Comparison of ENCODE assay signal across 8 cellular contexts in genomic region chr22:17120711-17121234, GRCh38. TPM values are rescaled to one million over a fixed set of nuclear protein-coding genes. Genes with fewer than 3 reads are reported as not detected.
DNase-seq lines count a peak whose midpoint lies in the region; ATAC-seq, FAIRE-seq and TF ChIP-seq lines count a peak whose summit lies in the region.

No MANE protein-coding gene starts in this region.

- H2BK12ac ChIP-seq in H1 (ENCODE audit: low read depth, low read length), result no peak overlapping the region
- H2BK12ac ChIP-seq in neuronal stem cell (ENCODE audit: low read length), result no peak overlapping the region

- no peak overlapping the region for H2BK5ac ChIP-seq in H1 (ENCODE audit: low read depth, low read length)
- H2BK5ac ChIP-seq in neuronal stem cell (ENCODE audit: low read length), result no peak overlapping the region

- no peaks in the 10 kb centered on the region for H3K79me2 ChIP-seq in H1 (ENCODE audit: control insufficient read depth in 1 of 2, insufficient read depth in 2 of 2, low read length in 2 of 2)

- H3K56ac ChIP-seq in H1 (replicated peaks; ENCODE audit: insufficient read length, low read depth, low read length), result no peak overlapping the region

- H4K8ac ChIP-seq in H1 (ENCODE audit: extremely low read depth, insufficient read depth, low read length) (peak overlapping the region; percentile 18; the same call in 1 of the 2 replicates), neuronal stem cell (ENCODE audit: low read depth, low read length) (no peak overlapping the region)

- H3K36me3 ChIP-seq in H1 (ENCODE audit: control insufficient read depth in 2 of 4, insufficient read depth in 4 of 4, low read length in 3 of 4), result no peaks in the 10 kb centered on the region
- H3K36me3 ChIP-seq in neuronal stem cell (replicated peaks in 1 of 2; ENCODE audit: control insufficient read depth in 2 of 2, insufficient read depth in 2 of 2, low read length in 2 of 2), result peaks cover 0 to 7% of the 10 kb centered on the region in 2 donors

- peak overlapping the region; percentile 51 to 97 for H3K4me2 ChIP-seq in H1 (ENCODE audit: insufficient read depth in 1 of 2, low read depth in 2 of 2, low read length in 2 of 2)
- peak overlapping the region; percentile 97 for H3K4me2 ChIP-seq in neuronal stem cell (ENCODE audit: insufficient read depth, low read length, poor library complexity, severe bottlenecking)

- H2AK5ac ChIP-seq in H1 (ENCODE audit: low read depth, low read length) (no peak overlapping the region), neuronal stem cell (ENCODE audit: low read depth, low read length) (no peak overlapping the region)

- no peak overlapping the region for H4K5ac ChIP-seq in H1 (ENCODE audit: insufficient read length, low read depth, low read length)

- peaks cover 2 to 7% of the 10 kb centered on the region in 2 experiments for H4K20me1 ChIP-seq in H1 (replicated peaks in 1 of 2; ENCODE audit: control insufficient read depth in 1 of 2, insufficient read depth in 2 of 2, low read length in 2 of 2)

- no peak for FAIRE-seq in H1 (lab: Jason Lieb, UNC)

- no peak overlapping the region for H3K27ac ChIP-seq in H1 (ENCODE audit: low read depth, low read length)
- no peak overlapping the region for H3K27ac ChIP-seq in neuronal stem cell (replicated peaks; ENCODE audit: low read length)

- no peak for TF ChIP-seq RAD21 in H1 (IDR thresholded peaks at IDR 0.05 in 1 of 2, conservative IDR thresholded peaks at IDR 0.05 in 1 of 2; ENCODE audit: low read depth in 2 of 2, low read length in 2 of 2)

- H4K91ac ChIP-seq in H1 (replicated peaks; ENCODE audit: insufficient read length, low read length) (no peak overlapping the region), neuronal stem cell (ENCODE audit: low read depth, low read length, poor library complexity) (no peak overlapping the region)

- TF ChIP-seq CTCF in H1 (IDR thresholded peaks at IDR 0.05; ENCODE audit: control extremely low read depth in 1 of 3, insufficient read depth in 1 of 3, low read depth in 1 of 3, low read length in 3 of 3), result no peak
- TF ChIP-seq CTCF in GM10248 (IDR thresholded peaks at IDR 0.05; ENCODE audit: control extremely low read depth, extremely low read depth, low read depth, missing control alignments), result no peak

- H2BK15ac ChIP-seq in H1 (ENCODE audit: low read length) (no peak overlapping the region), neuronal stem cell (ENCODE audit: low read length) (no peak overlapping the region)

- POLR2A ChIA-PET in H1 (lab: Charles Lee; ENCODE audit: partially characterized antibody), result interaction anchor here (1.6 to 2.3 kb wide), 3 partner anchors 11 to 70 kb away, joined by 4 to 8 read pairs (median 5); no protein-coding TSS in a partner anchor
- POLR2A ChIA-PET in GM10248 (lab: Yijun Ruan, JAX), result no interaction called here

- no peak overlapping the region for H3K14ac ChIP-seq in H1 (ENCODE audit: insufficient read length)
- no peak overlapping the region for H3K14ac ChIP-seq in neuronal stem cell (ENCODE audit: low read length)

- TF ChIP-seq EP300 in H1 (IDR thresholded peaks at IDR 0.05; ENCODE audit: borderline replicate concordance in 1 of 2, low read depth in 2 of 2, low read length in 2 of 2), result no peak

- 0 out of 2 replicates have a peak, but pooled peaks cover 4% of the 10 kb centered on the region for H3K79me1 ChIP-seq in H1 (ENCODE audit: low read depth, low read length)
- H3K79me1 ChIP-seq in neuronal stem cell (ENCODE audit: low read depth, low read length), result peaks cover 4% of the 10 kb centered on the region

- H3K27me3 ChIP-seq in H1 (replicated peaks in 1 of 4; ENCODE audit: control insufficient read depth in 3 of 4, extremely low read depth in 1 of 4, insufficient read depth in 3 of 4, low read length in 3 of 4) (peaks cover 0 to 4% (median 3%) of the 10 kb centered on the region in 4 experiments; a peak in 4 of 7 replicates), neuronal stem cell (ENCODE audit: control insufficient read depth in 3 of 3, insufficient read depth in 3 of 3, low read depth in 1 of 3, low read length in 3 of 3) (peaks cover 0 to 6% (median 0%) of the 10 kb centered on the region in 3 experiments)

- no peak for TF ChIP-seq POLR2A in H1 (IDR thresholded peaks at IDR 0.05; ENCODE audit: control extremely low read depth in 1 of 2, low read depth in 2 of 2, low read length in 2 of 2)

- H3K23ac ChIP-seq in H1 (ENCODE audit: insufficient read length) (no peak overlapping the region), neuronal stem cell (ENCODE audit: low read depth, low read length, poor library complexity) (peak overlapping the region; percentile 47)

- H3K4ac ChIP-seq in H1 (replicated peaks; ENCODE audit: insufficient read length, low read depth, low read length), result no peak overlapping the region
- H3K4ac ChIP-seq in neuronal stem cell (ENCODE audit: low read length), result no peak overlapping the region

- DNase-seq in G401 (ENCODE audit: low spot score) (peak; percentile 23), NCI-H69 (lab: John Stamatoyannopoulos, UW) (peak; percentile 84), H1 (ENCODE audit: low read depth in 1 of 2, low spot score in 2 of 2) (peak in 1 of 2 experiments; percentile 66), neuronal stem cell (ENCODE audit: low spot score) (peak; percentile 59), NCI-H446 (lab: John Stamatoyannopoulos, UW) (no peak), RPMI8226 (no peak), GM10248 (ENCODE audit: extremely low spot score) (no peak)

- H3K4me3 ChIP-seq in H1 (ENCODE audit: extremely low read depth in 1 of 4, insufficient read depth in 2 of 4, low read depth in 3 of 4, low read length in 4 of 4) (peak overlapping the region; percentile 34 to 64 (median 41)), neuronal stem cell (ENCODE audit: low read length in 2 of 2) (peak overlapping the region; percentile 56 to 80)

- H2AFZ ChIP-seq in H1 (ENCODE audit: low read length) (no peak overlapping the region), neuronal stem cell (ENCODE audit: low read length) (peak overlapping the region; percentile 96)

- in situ Hi-C loops in G401 (cut with HindIII; ENCODE audit: low sequenced_read_pairs), result no loop called here

- no peak for ATAC-seq in HG03457 (IDR thresholded peaks at IDR 0.05; ENCODE audit: unreplicated experiment)

- H3K9ac ChIP-seq in H1 (replicated peaks in 1 of 4; ENCODE audit: extremely low read depth in 1 of 4, low read depth in 3 of 4, low read length in 3 of 4) (peak overlapping the region in 1 of 4 experiments; percentile 76; a peak in 1 of 7 replicates), neuronal stem cell (ENCODE audit: low read depth, low read length, poor library complexity) (peak overlapping the region; percentile 93)

- peaks cover 6% of the 10 kb centered on the region; the same call in 1 of the 2 replicates for H3K23me2 ChIP-seq in H1 (ENCODE audit: low read depth, low read length)

- H3K18ac ChIP-seq in H1 (ENCODE audit: extremely low read depth, low read length) (no peak overlapping the region; the same call in 1 of the 2 replicates), neuronal stem cell (ENCODE audit: low read length) (peak overlapping the region; percentile 81)

- no peaks in the 10 kb centered on the region for H3K9me3 ChIP-seq in H1 (ENCODE audit: insufficient read depth in 2 of 2, low read depth in 1 of 2, low read length in 1 of 2)
- no peaks in the 10 kb centered on the region for H3K9me3 ChIP-seq in neuronal stem cell (replicated peaks in 1 of 2; ENCODE audit: control insufficient read depth in 2 of 2, insufficient read depth in 1 of 2, low read depth in 1 of 2, low read length in 2 of 2)

- H3K4me1 ChIP-seq in H1 (replicated peaks in 1 of 4; ENCODE audit: control insufficient read depth in 3 of 4, insufficient read depth in 4 of 4, low read length in 3 of 4), result peaks cover 4 to 17% (median 12%) of the 10 kb centered on the region in 4 experiments
- H3K4me1 ChIP-seq in neuronal stem cell (ENCODE audit: control insufficient read depth in 2 of 2, insufficient read depth in 1 of 2, low read depth in 1 of 2, low read length in 2 of 2), result peaks cover 21% of the 10 kb centered on the region in 2 donors

- CTCF ChIA-PET in H1 (lab: Charles Lee; ENCODE audit: partially characterized antibody), result interaction anchor here (0.6 kb wide), 1 partner anchor 15 kb away, joined by 3 read pairs; no protein-coding TSS in a partner anchor
- CTCF ChIA-PET in GM10248 (lab: Yijun Ruan, JAX), result no interaction called here

- H2BK20ac ChIP-seq in H1 (ENCODE audit: low read length), result no peak overlapping the region

- H2BK120ac ChIP-seq in H1 (replicated peaks; ENCODE audit: low read depth, low read length), result no peak overlapping the region
- no peak overlapping the region for H2BK120ac ChIP-seq in neuronal stem cell (ENCODE audit: low read depth, low read length)

- WGBS in H1 (ENCODE audit: extremely low coverage in 1 of 2, insufficient coverage in 1 of 2, insufficient read length in 1 of 2, insufficient replicate concordance in 2 of 2, low coverage in 1 of 2, low lambda C conversion rate in 2 of 2, missing lambda C conversion rate in 1 of 2), 2 experiments, result 2% methylated on average over 30 of the region's 70 CpGs; no CpG with 5 or more reads in 1 of the 2 experiments
- WGBS in neuronal stem cell (ENCODE audit: extremely low coverage in 2 of 2, insufficient read length in 2 of 2, insufficient replicate concordance in 1 of 2), 2 donors, result no CpG with 5 or more reads among the region's 70 CpGs

RNA-seq across cellular contexts. Expression of gene TMEM121B, which starts 0.4 kb away (rescaled TPM):
- total RNA-seq in G401 (2014; rRNA removed; shearing (Covaris generic)), result 0.74 and 0.75 TPM in 2 replicates
- total RNA-seq in H1 (2021; fragmentation: NEBNext Ultra II Directional; extraction: Animal tissue kit (Norgen Biotek cat#: 25700)), result 6.7 and 6.9 TPM in 2 replicates
- polyA plus RNA-seq in H1 (2011; rRNA removed), result 4.3 and 4.9 TPM in 2 replicates
- polyA plus RNA-seq in H1 (2011; cell fraction: cytosol; rRNA removed), result 2.8 TPM
- 4.8 TPM for polyA plus RNA-seq in H1 (2011; cell fraction: nucleus; rRNA removed)
- 5.9 to 7.5 TPM (median 6.1 TPM) in 4 replicates for polyA plus RNA-seq in H1 (2012, experiment 1 of 2)
- 7.4 TPM for polyA plus RNA-seq in H1 (2012, experiment 2 of 2)
- polyA plus RNA-seq in H1 (2013, experiment 1 of 2), result 7.1 TPM
- polyA plus RNA-seq in H1 (2013, experiment 2 of 2), result 8.0 TPM
- polyA minus RNA-seq in H1 (2011; rRNA and poly(A)+ RNA removed), result 4.7 and 6.0 TPM in 2 replicates
- polyA minus RNA-seq in H1 (2011; cell fraction: cytosol; rRNA and poly(A)+ RNA removed), result 3.7 TPM
- 3.5 TPM for polyA minus RNA-seq in H1 (2011; cell fraction: nucleus; rRNA and poly(A)+ RNA removed)
- 2.6 TPM for polyA plus RNA-seq in neuronal stem cell (2013, experiment 1 of 2)
- 2.7 TPM for polyA plus RNA-seq in neuronal stem cell (2013, experiment 2 of 2)

RNA-seq across cellular contexts. Expression of gene IL17RA, which starts 36.0 kb away (rescaled TPM):
- total RNA-seq in G401 (2014; rRNA removed; shearing (Covaris generic)), result 7.3 TPM in 2 replicates
- total RNA-seq in H1 (2021; fragmentation: NEBNext Ultra II Directional; extraction: Animal tissue kit (Norgen Biotek cat#: 25700)), result 7.1 and 9.9 TPM in 2 replicates
- polyA plus RNA-seq in H1 (2011; rRNA removed), result 5.6 and 9.3 TPM in 2 replicates
- 5.3 TPM for polyA plus RNA-seq in H1 (2011; cell fraction: cytosol; rRNA removed)
- 9.2 TPM for polyA plus RNA-seq in H1 (2011; cell fraction: nucleus; rRNA removed)
- polyA plus RNA-seq in H1 (2012, experiment 1 of 2), result 3.9 to 4.6 TPM (median 4.5 TPM) in 4 replicates
- polyA plus RNA-seq in H1 (2012, experiment 2 of 2), result 4.0 TPM
- 7.6 TPM for polyA plus RNA-seq in H1 (2013, experiment 1 of 2)
- 7.6 TPM for polyA plus RNA-seq in H1 (2013, experiment 2 of 2)
- 7.4 and 10.6 TPM in 2 replicates for polyA minus RNA-seq in H1 (2011; rRNA and poly(A)+ RNA removed)
- polyA minus RNA-seq in H1 (2011; cell fraction: cytosol; rRNA and poly(A)+ RNA removed), result 3.4 TPM
- polyA minus RNA-seq in H1 (2011; cell fraction: nucleus; rRNA and poly(A)+ RNA removed), result 5.5 TPM
- 2.8 TPM for polyA plus RNA-seq in neuronal stem cell (2013, experiment 1 of 2)
- 2.5 TPM for polyA plus RNA-seq in neuronal stem cell (2013, experiment 2 of 2)

RNA-seq across cellular contexts. Expression of gene HDHD5, which starts 38.3 kb away (rescaled TPM):
- total RNA-seq in G401 (2014; rRNA removed; shearing (Covaris generic)), result 163 and 164 TPM in 2 replicates
- total RNA-seq in H1 (2021; fragmentation: NEBNext Ultra II Directional; extraction: Animal tissue kit (Norgen Biotek cat#: 25700)), result 68.3 and 69.3 TPM in 2 replicates
- 123 and 147 TPM in 2 replicates for polyA plus RNA-seq in H1 (2011; rRNA removed)
- 121 TPM for polyA plus RNA-seq in H1 (2011; cell fraction: cytosol; rRNA removed)
- 165 TPM for polyA plus RNA-seq in H1 (2011; cell fraction: nucleus; rRNA removed)
- polyA plus RNA-seq in H1 (2012, experiment 1 of 2), result 62.7 to 92.1 TPM (median 86.3 TPM) in 4 replicates
- 63.8 TPM for polyA plus RNA-seq in H1 (2012, experiment 2 of 2)
- polyA plus RNA-seq in H1 (2013, experiment 1 of 2), result 48.6 TPM
- polyA plus RNA-seq in H1 (2013, experiment 2 of 2), result 47.6 TPM
- polyA minus RNA-seq in H1 (2011; rRNA and poly(A)+ RNA removed), result 31.1 and 42.4 TPM in 2 replicates
- polyA minus RNA-seq in H1 (2011; cell fraction: cytosol; rRNA and poly(A)+ RNA removed), result 43.2 TPM
- polyA minus RNA-seq in H1 (2011; cell fraction: nucleus; rRNA and poly(A)+ RNA removed), result 37.5 TPM
- 30.5 TPM for polyA plus RNA-seq in neuronal stem cell (2013, experiment 1 of 2)
- polyA plus RNA-seq in neuronal stem cell (2013, experiment 2 of 2), result 30.3 TPM

Comparison
In these comparisons a context has a peak if more than half of its experiments do, and no peak if none do; other contexts are left out.
1. DNase-seq: peak in G401 (single experiment), NCI-H69 (single experiment) and neuronal stem cell (single experiment); none in NCI-H446 (0 of 2), RPMI8226 (single experiment) and GM10248 (single experiment).